ENCODE assay signal across 26 cellular contexts in genomic region chr5:29037716-29038115, GRCh38.
"Had no signal": no experiment of that assay in that cellular context is flagged by ENCODE, and none has a peak within 500 bp of the region (broad histone marks: within the 10 kb centered on the region; RNA-seq: fewer than 3 reads in every experiment).

No MANE protein-coding gene starts in this region.

- H3K4me1 Mint-ChIP-seq: activated naive CD4-positive, alpha-beta T cell treated with anti-CD3 and anti-CD28 coated beads, Interleukin-2, amount 10 ng/mL, durations not matched to agents 7 days and 5 days; activated naive CD8-positive, alpha-beta T cell treated with anti-CD3 and anti-CD28 coated beads for 36 hours; central memory CD8-positive, alpha-beta T cell; T-helper 17 cell had no signal

- H3K4me3 Mint-ChIP-seq: activated CD8-positive, alpha-beta T cell treated with anti-CD3 and anti-CD28 coated beads for 36 hours; activated naive CD4-positive, alpha-beta T cell treated with anti-CD3 and anti-CD28 coated beads, Interleukin-2, amount 10 ng/mL, durations not matched to agents 7 days and 5 days; activated naive CD8-positive, alpha-beta T cell treated with anti-CD3 and anti-CD28 coated beads for 36 hours; activated T-cell treated with anti-CD3 and anti-CD28 coated beads, Interleukin-2, amount 50 U/mL, for 72 hours; central memory CD8-positive, alpha-beta T cell; T-helper 17 cell had no signal

- DNase-seq: activated CD4-positive, alpha-beta T cell treated with anti-CD3 and anti-CD28 coated beads, Interleukin-2, amount 50 U/mL, for 1 hour; activated CD4-positive, CD25-positive, alpha-beta regulatory T cell; activated CD8-positive, alpha-beta memory T cell treated with anti-CD3 and anti-CD28 coated beads, Interleukin-2, amount 50 U/mL, for 4 hours; activated CD8-positive, alpha-beta T cell treated with anti-CD3 and anti-CD28 coated beads for 36 hours; activated gamma-delta T cell treated with Interleukin-2 at 50 U/mL for 16 hours; activated naive CD4-positive, alpha-beta T cell treated with anti-CD3 and anti-CD28 coated beads, Interleukin-2, amount 10 ng/mL, durations not matched to agents 7 days and 5 days; activated naive CD8-positive, alpha-beta T cell treated with anti-CD3 and anti-CD28 coated beads for 36 hours; activated T-cell treated with anti-CD3 and anti-CD28 coated beads, Interleukin-2, amount 50 U/mL, for 72 hours; anterior cingulate cortex; Kasumi-1; KBM-7; NCI-H1092; NCI-H1417; NCI-H1694; NCI-H2029; NCI-H2107; NCI-H2171 treated with DMSO at 0.1 percent for 48 hours; NCI-H510A treated with DMSO at 0.1 percent for 48 hours; NCI-H69; NK-92 treated with Interleukin-12 subunit alpha and Interleukin-12 subunit beta, amount 100 ng/mL, for 24 hours; PC-3; SIG-M5; T-helper 17 cell; T-helper 9 cell had no signal

- ATAC-seq: activated CD8-positive, alpha-beta T cell treated with anti-CD3 and anti-CD28 coated beads for 36 hours; activated T-cell treated with anti-CD3 and anti-CD28 coated beads, Interleukin-2, amount 50 U/mL, for 72 hours; PC-3; T-helper 17 cell had no signal

- H3K27ac Mint-ChIP-seq: activated CD8-positive, alpha-beta T cell treated with anti-CD3 and anti-CD28 coated beads for 36 hours; activated naive CD4-positive, alpha-beta T cell treated with anti-CD3 and anti-CD28 coated beads, Interleukin-2, amount 10 ng/mL, durations not matched to agents 7 days and 5 days; activated naive CD8-positive, alpha-beta T cell treated with anti-CD3 and anti-CD28 coated beads for 36 hours; activated T-cell treated with anti-CD3 and anti-CD28 coated beads, Interleukin-2, amount 50 U/mL, for 72 hours; activated T-helper 2 cell treated with anti-CD3 and anti-CD28 coated beads, Interferon-gamma antibody, Interleukin-2, Interleukin-4, amounts not matched to agents 10 μg/mL and 5 μg/mL and 100 μg/mL, durations not matched to agents 14 hours and 24 hours and 36 hours; T-helper 17 cell had no signal

- H3K36me3 Mint-ChIP-seq: activated naive CD4-positive, alpha-beta T cell treated with anti-CD3 and anti-CD28 coated beads, Interleukin-2, amount 10 ng/mL, durations not matched to agents 7 days and 5 days; activated naive CD8-positive, alpha-beta T cell treated with anti-CD3 and anti-CD28 coated beads for 36 hours had no signal

- H3K27me3 Mint-ChIP-seq: activated CD8-positive, alpha-beta T cell treated with anti-CD3 and anti-CD28 coated beads for 36 hours; activated naive CD4-positive, alpha-beta T cell treated with anti-CD3 and anti-CD28 coated beads, Interleukin-2, amount 10 ng/mL, durations not matched to agents 7 days and 5 days; activated naive CD8-positive, alpha-beta T cell treated with anti-CD3 and anti-CD28 coated beads for 36 hours; central memory CD8-positive, alpha-beta T cell; T-helper 17 cell had no signal
